Comparison of ENCODE assay signal across 9 cellular contexts in the genomic region with DNA sequence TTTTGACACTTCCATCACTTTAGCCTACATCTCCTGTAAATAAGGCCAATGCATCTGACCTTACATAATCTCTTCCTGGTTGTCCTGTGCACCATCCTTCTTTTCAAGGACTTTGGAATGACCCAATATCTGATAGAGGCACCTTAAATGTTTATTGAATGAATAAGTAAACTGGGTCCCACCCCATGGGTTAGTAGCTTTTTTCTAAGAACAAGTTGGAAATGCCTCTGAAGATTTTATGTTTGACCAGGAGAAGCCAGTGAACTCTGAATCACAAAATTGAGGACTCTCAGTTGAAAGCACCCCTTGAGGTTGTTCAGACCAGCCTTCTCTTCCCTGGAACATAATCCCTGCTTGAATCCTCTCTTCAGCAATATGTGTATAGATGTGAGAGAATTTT. TPM values are rescaled to one million over a fixed set of nuclear protein-coding genes. Genes with fewer than 3 reads are reported as not detected.
A peak's percentile ranks its signal among the peaks of the same experiment; 100 is the strongest.
DNase-seq lines count a peak whose midpoint lies in the region; ATAC-seq lines count a peak whose summit lies in the region.
"Had no signal": no experiment of that assay in that cellular context is flagged by ENCODE, and none has a peak within 500 bp of the region (broad histone marks: within the 10 kb centered on the region; RNA-seq: fewer than 3 reads in every experiment).

No MANE protein-coding gene starts in this region.

- DNase-seq in immature natural killer cell (no peak), NCI-H1694 (lab: John Stamatoyannopoulos, UW) (no peak), pons (ENCODE audit: low spot score) (no peak)
- DNase-seq: right cardiac atrium had no signal

- H3K27ac ChIP-seq in HUES48 (ENCODE audit: low read depth, low read length): no peak overlapping the region

- peaks cover 19% of the 10 kb centered on the region for H3K27me3 ChIP-seq in HUES48 (ENCODE audit: control insufficient read depth, insufficient read depth, low read length)

- H3K4me3 ChIP-seq in HUES48 (ENCODE audit: low read depth, low read length): peak overlapping the region; percentile 97

- no peaks in the 10 kb centered on the region for H3K9me3 ChIP-seq in HUES48 (ENCODE audit: control insufficient read depth, insufficient read depth, low read length)

- no peak for ATAC-seq in activated T-helper 17 cell treated with anti-CD3 and anti-CD28 coated beads, Interleukin-2, amount 50 U/mL, for 72 hours (replicated peaks)
- no peak for ATAC-seq in stimulated activated memory B cell treated with anti-CD40 and anti-IgM and Interleukin-4, amounts not matched to agents 10 μg/mL and 1 μg/mL and 100 μg/mL, for 72 hours
- no peak for ATAC-seq in GM21786 (IDR thresholded peaks at IDR 0.05; ENCODE audit: unreplicated experiment)
- no peak for ATAC-seq in GM18867 (IDR thresholded peaks at IDR 0.05; ENCODE audit: unreplicated experiment)

- H3K9ac ChIP-seq in HUES48 (ENCODE audit: low read depth, low read length): no peak overlapping the region

- peaks cover 21% of the 10 kb centered on the region for H3K4me1 Mint-ChIP-seq in activated T-helper 17 cell treated with anti-CD3 and anti-CD28 coated beads, Interleukin-2, amount 50 U/mL, for 72 hours
- H3K4me1 Mint-ChIP-seq in immature natural killer cell: peaks cover 41 to 50% of the 10 kb centered on the region in 2 donors
- peaks cover 40% of the 10 kb centered on the region for H3K4me1 Mint-ChIP-seq in stimulated activated memory B cell treated with anti-CD40 and anti-IgM and Interleukin-4, amounts not matched to agents 10 μg/mL and 1 μg/mL and 100 μg/mL, for 72 hours

- H3K4me1 ChIP-seq in HUES48 (ENCODE audit: control insufficient read depth, insufficient read depth, low read length): peaks cover 7% of the 10 kb centered on the region; the same call in 1 of the 2 replicates

- no peaks in the 10 kb centered on the region for H3K27me3 Mint-ChIP-seq in activated T-helper 17 cell treated with anti-CD3 and anti-CD28 coated beads, Interleukin-2, amount 50 U/mL, for 72 hours
- H3K27me3 Mint-ChIP-seq in immature natural killer cell (ENCODE audit: low read depth in 3 of 3): peaks cover 3 to 8% (median 4%) of the 10 kb centered on the region in 3 donors
- H3K27me3 Mint-ChIP-seq in stimulated activated memory B cell treated with anti-CD40 and anti-IgM and Interleukin-4, amounts not matched to agents 10 μg/mL and 1 μg/mL and 100 μg/mL, for 72 hours: no peaks in the 10 kb centered on the region

- peaks cover 9% of the 10 kb centered on the region for H3K36me3 ChIP-seq in HUES48 (ENCODE audit: control insufficient read depth, insufficient read depth, low read length)

- peak overlapping the region; percentile 94 for H3K4me3 Mint-ChIP-seq in activated T-helper 17 cell treated with anti-CD3 and anti-CD28 coated beads, Interleukin-2, amount 50 U/mL, for 72 hours
- H3K4me3 Mint-ChIP-seq in immature natural killer cell: peak overlapping the region; percentile 93 to 100 (median 99)
- H3K4me3 Mint-ChIP-seq in stimulated activated memory B cell treated with anti-CD40 and anti-IgM and Interleukin-4, amounts not matched to agents 10 μg/mL and 1 μg/mL and 100 μg/mL, for 72 hours: peak overlapping the region; percentile 95

- peak overlapping the region; percentile 89 for H3K27ac Mint-ChIP-seq in activated T-helper 17 cell treated with anti-CD3 and anti-CD28 coated beads, Interleukin-2, amount 50 U/mL, for 72 hours
- peak overlapping the region; percentile 85 to 99 (median 99) for H3K27ac Mint-ChIP-seq in immature natural killer cell
- peak overlapping the region; percentile 96 for H3K27ac Mint-ChIP-seq in stimulated activated memory B cell treated with anti-CD40 and anti-IgM and Interleukin-4, amounts not matched to agents 10 μg/mL and 1 μg/mL and 100 μg/mL, for 72 hours

- H3K36me3 Mint-ChIP-seq in activated T-helper 17 cell treated with anti-CD3 and anti-CD28 coated beads, Interleukin-2, amount 50 U/mL, for 72 hours (ENCODE audit: low read depth): peaks cover 34% of the 10 kb centered on the region
- H3K36me3 Mint-ChIP-seq in immature natural killer cell: peaks cover 0 to 4% (median 0%) of the 10 kb centered on the region in 3 donors
- peaks cover 16% of the 10 kb centered on the region for H3K36me3 Mint-ChIP-seq in stimulated activated memory B cell treated with anti-CD40 and anti-IgM and Interleukin-4, amounts not matched to agents 10 μg/mL and 1 μg/mL and 100 μg/mL, for 72 hours

- no peaks in the 10 kb centered on the region for H3K9me3 Mint-ChIP-seq in activated T-helper 17 cell treated with anti-CD3 and anti-CD28 coated beads, Interleukin-2, amount 50 U/mL, for 72 hours
- H3K9me3 Mint-ChIP-seq in immature natural killer cell: no peaks in the 10 kb centered on the region
- no peaks in the 10 kb centered on the region for H3K9me3 Mint-ChIP-seq in stimulated activated memory B cell treated with anti-CD40 and anti-IgM and Interleukin-4, amounts not matched to agents 10 μg/mL and 1 μg/mL and 100 μg/mL, for 72 hours

RNA-seq across cellular contexts. Expression of gene RNF185, which starts 1.4 kb away (rescaled TPM):
- 10 to 100 TPM; 19.3 to 24.6 TPM for total RNA-seq in activated T-helper 17 cell treated with anti-CD3 and anti-CD28 coated beads, Interleukin-2, amount 50 U/mL, for 72 hours
- polyA plus RNA-seq in immature natural killer cell: 10 to 100 TPM; 12.8 to 27.3 (median 20.1) TPM

RNA-seq across cellular contexts. Expression of gene PLA2G3, which starts 21.1 kb away (rescaled TPM):
- not detected for total RNA-seq in activated T-helper 17 cell treated with anti-CD3 and anti-CD28 coated beads, Interleukin-2, amount 50 U/mL, for 72 hours
- polyA plus RNA-seq in immature natural killer cell: not detected
- total RNA-seq: right cardiac atrium had no signal
- polyA plus RNA-seq: right cardiac atrium had no signal

RNA-seq across cellular contexts. Expression of gene INPP5J, which starts 38.6 kb away (rescaled TPM):
- under 1 TPM; 0.09 to 0.34 TPM for total RNA-seq in activated T-helper 17 cell treated with anti-CD3 and anti-CD28 coated beads, Interleukin-2, amount 50 U/mL, for 72 hours
- polyA plus RNA-seq in immature natural killer cell: not detected

RNA-seq across cellular contexts. Expression of gene LIMK2, which starts 50.7 kb away (rescaled TPM):
- total RNA-seq in activated T-helper 17 cell treated with anti-CD3 and anti-CD28 coated beads, Interleukin-2, amount 50 U/mL, for 72 hours: 10 to 100 TPM; 59.5 to 61.4 TPM
- 10 to 100 TPM in 1 of 3 donors, 1 to 10 TPM in 2; 4.0 to 12.9 (median 6.2) TPM for polyA plus RNA-seq in immature natural killer cell

RNA-seq across cellular contexts. Expression of gene SELENOM, which starts 54.0 kb away (rescaled TPM):
- 10 to 100 TPM in 1 of 2 donors, 1 to 10 TPM in 1; 4.5 to 20.4 TPM for total RNA-seq in activated T-helper 17 cell treated with anti-CD3 and anti-CD28 coated beads, Interleukin-2, amount 50 U/mL, for 72 hours
- 10 to 100 TPM; 24.1 to 51.0 (median 33.5) TPM for polyA plus RNA-seq in immature natural killer cell
